8 cellular contexts compared by ENCODE assay signal in genomic region chr15:79923068-79923514, GRCh38. TPM values are rescaled to one million over a fixed set of nuclear protein-coding genes. Genes with fewer than 3 reads are reported as not detected.
A peak's percentile ranks its signal among the peaks of the same experiment; 100 is the strongest.
DNase-seq lines count a peak whose midpoint lies in the region; ATAC-seq and TF ChIP-seq lines count a peak whose summit lies in the region.

No MANE protein-coding gene starts in this region.

- no peak for TF ChIP-seq EP300 in suprapubic skin (IDR thresholded peaks at IDR 0.05)

- no peak for TF ChIP-seq CTCF in BJ (IDR thresholded peaks at IDR 0.05; ENCODE audit: insufficient read depth, low read depth, low read length)
- TF ChIP-seq CTCF in Peyer's patch (IDR thresholded peaks at IDR 0.05) = peak in 1 of 6 experiments; percentile 3
- no peak for TF ChIP-seq CTCF in foreskin fibroblast (IDR thresholded peaks at IDR 0.05; ENCODE audit: low read depth, low read length)
- no peak for TF ChIP-seq CTCF in suprapubic skin (IDR thresholded peaks at IDR 0.05)

- H3K36me3 ChIP-seq in BJ (ENCODE audit: control insufficient read depth, insufficient read depth, low read length) = peaks cover 5% of the 10 kb centered on the region
- H3K36me3 ChIP-seq in Peyer's patch = peaks cover 0 to 24% (median 0%) of the 10 kb centered on the region in 3 donors
- peaks cover 10% of the 10 kb centered on the region for H3K36me3 ChIP-seq in neuron (ENCODE audit: insufficient read depth, low read length)
- peaks cover 18% of the 10 kb centered on the region for H3K36me3 ChIP-seq in suprapubic skin

- peaks cover 0 to 31% (median 7%) of the 10 kb centered on the region in 4 donors for H3K9me3 ChIP-seq in Peyer's patch
- peaks cover 21% of the 10 kb centered on the region for H3K9me3 ChIP-seq in neuron (ENCODE audit: low read length)
- H3K9me3 ChIP-seq in suprapubic skin = peaks cover 35% of the 10 kb centered on the region

- H3K27me3 ChIP-seq in BJ (ENCODE audit: control insufficient read depth, insufficient read depth, low read length) (no peaks in the 10 kb centered on the region), Peyer's patch (no peaks in the 10 kb centered on the region), neuron (ENCODE audit: insufficient read depth, low read length) (no peaks in the 10 kb centered on the region), suprapubic skin (no peaks in the 10 kb centered on the region)

- POLR2A ChIA-PET in BJ (lab: Charles Lee) = interaction anchor here (1.0 kb wide), 1 partner anchor 10 kb away, joined by 5 read pairs; no protein-coding TSS in a partner anchor

- CTCF ChIA-PET in BJ (lab: Yijun Ruan, JAX) = interaction anchor here (1.2 kb wide), 1 partner anchor 70 kb away, joined by 3 read pairs; no protein-coding TSS in a partner anchor

- H3K27ac ChIP-seq in Peyer's patch (peak overlapping the region; percentile 88 to 98 (median 96)), suprapubic skin (peak overlapping the region; percentile 90)

- no peak for DNase-seq in BJ (ENCODE audit: low read depth)
- peak; percentile 47 to 87 (median 84) for DNase-seq in Peyer's patch
- peak; percentile 88 for DNase-seq in activated effector memory CD4-positive, alpha-beta T cell treated with anti-CD3 and anti-CD28 coated beads, Interleukin-2, amount 50 U/mL, for 16 hours
- DNase-seq in foreskin fibroblast = peak; percentile 49 to 76
- DNase-seq in suprapubic skin (ENCODE audit: low spot score in 2 of 2) = peak; percentile 77 to 82

- ATAC-seq in GM19328 (IDR thresholded peaks at IDR 0.05; ENCODE audit: unreplicated experiment) (peak; percentile 34), HG03457 (IDR thresholded peaks at IDR 0.05; ENCODE audit: unreplicated experiment) (peak; percentile 34)

- H3K4me3 ChIP-seq in BJ (ENCODE audit: low read depth, low read length) (peak overlapping the region; percentile 79), Peyer's patch (peak overlapping the region; percentile 71 to 91 (median 80)), foreskin fibroblast (ENCODE audit: low read depth in 1 of 2, low read length in 2 of 2) (peak overlapping the region; percentile 86 to 87), neuron (ENCODE audit: low read length) (peak overlapping the region; percentile 99), suprapubic skin (peak overlapping the region; percentile 93)

- WGBS in suprapubic skin = 2% methylated on average over 40 of the region's 51 CpGs

- peak overlapping the region; percentile 99 for H2AFZ ChIP-seq in neuron (ENCODE audit: low read depth, low read length)

- TF ChIP-seq POLR2A in Peyer's patch (IDR thresholded peaks at IDR 0.05) (no peak), suprapubic skin (IDR thresholded peaks at IDR 0.05) (peak in 1 of 2 donors; percentile 17)

- H3K4me1 ChIP-seq in Peyer's patch = peaks cover 0 to 13% (median 0%) of the 10 kb centered on the region in 4 donors
- peaks cover 7% of the 10 kb centered on the region for H3K4me1 ChIP-seq in neuron (ENCODE audit: insufficient read depth, low read length)
- peaks cover 13% of the 10 kb centered on the region for H3K4me1 ChIP-seq in suprapubic skin

RNA-seq across cellular contexts. Expression of gene MTHFS, which starts 26.3 kb away (rescaled TPM):
- 30.7 and 32.6 TPM in 2 replicates for polyA plus RNA-seq in BJ (2011; rRNA removed)
- 1.9 and 5.2 TPM in 2 replicates for polyA minus RNA-seq in BJ (2011; rRNA and poly(A)+ RNA removed)
- total RNA-seq in Peyer's patch = 10 to 100 TPM in 3 of 4 donors, not detected in 1; 26.7 to 49.9 (median 29.8) TPM
- total RNA-seq in suprapubic skin = 10 to 100 TPM in 3 of 4 donors, 1 to 10 TPM in 1; 4.3 to 10.9 (median 10.2) TPM

RNA-seq across cellular contexts. Expression of gene BCL2A1, which starts 47.9 kb away (rescaled TPM):
- polyA plus RNA-seq in BJ (2011; rRNA removed) = not detected in 2 replicates
- not detected in 2 replicates for polyA minus RNA-seq in BJ (2011; rRNA and poly(A)+ RNA removed)
- total RNA-seq in Peyer's patch (10 to 100 TPM in 1 of 4 donors, 1 to 10 TPM in 1, not detected in 2; 3.8 to 21.5 TPM), suprapubic skin (1 to 10 TPM in 2 of 4 donors, under 1 TPM in 2; 0.64 to 2.6 (median 0.92) TPM)
